Comparison of ENCODE assay signal across 20 cellular contexts in genomic region chr1:169155675-169156074, GRCh38.
"Had no signal": no experiment of that assay in that cellular context is flagged by ENCODE, and none has a peak within 500 bp of the region (broad histone marks: within the 10 kb centered on the region; RNA-seq: fewer than 3 reads in every experiment).

No MANE protein-coding gene starts in this region.

- H3K27me3 ChIP-seq: SJSA1 had no signal

- H3K36me3 ChIP-seq: SJSA1 had no signal

- H3K9me3 ChIP-seq: SJSA1, SK-N-SH had no signal

- H3K4me1 ChIP-seq: SJSA1 had no signal

- DNase-seq: Kasumi-1, MM.1S, NCI-H1092 treated with DMSO at 0.1 percent for 48 hours, NCI-H1436, NCI-H187, NCI-H2029, NCI-H226, NCI-H510A, NCI-H69, NCI-H774, PC-3, SIG-M5, SK-N-SH, SW 1271 had no signal

- H3K27ac ChIP-seq: HL-60, KMS-11, RWPE1, SJSA1 had no signal

- H3K9me2 ChIP-seq: SK-N-SH had no signal

- ATAC-seq: K562, Panc1, PC-3 had no signal

- H3K4me2 ChIP-seq: KMS-11, SK-N-SH had no signal

- H3K4me3 ChIP-seq: K562, SJSA1 had no signal
